ENCODE assay signal across 1 cellular context in the genomic region with DNA sequence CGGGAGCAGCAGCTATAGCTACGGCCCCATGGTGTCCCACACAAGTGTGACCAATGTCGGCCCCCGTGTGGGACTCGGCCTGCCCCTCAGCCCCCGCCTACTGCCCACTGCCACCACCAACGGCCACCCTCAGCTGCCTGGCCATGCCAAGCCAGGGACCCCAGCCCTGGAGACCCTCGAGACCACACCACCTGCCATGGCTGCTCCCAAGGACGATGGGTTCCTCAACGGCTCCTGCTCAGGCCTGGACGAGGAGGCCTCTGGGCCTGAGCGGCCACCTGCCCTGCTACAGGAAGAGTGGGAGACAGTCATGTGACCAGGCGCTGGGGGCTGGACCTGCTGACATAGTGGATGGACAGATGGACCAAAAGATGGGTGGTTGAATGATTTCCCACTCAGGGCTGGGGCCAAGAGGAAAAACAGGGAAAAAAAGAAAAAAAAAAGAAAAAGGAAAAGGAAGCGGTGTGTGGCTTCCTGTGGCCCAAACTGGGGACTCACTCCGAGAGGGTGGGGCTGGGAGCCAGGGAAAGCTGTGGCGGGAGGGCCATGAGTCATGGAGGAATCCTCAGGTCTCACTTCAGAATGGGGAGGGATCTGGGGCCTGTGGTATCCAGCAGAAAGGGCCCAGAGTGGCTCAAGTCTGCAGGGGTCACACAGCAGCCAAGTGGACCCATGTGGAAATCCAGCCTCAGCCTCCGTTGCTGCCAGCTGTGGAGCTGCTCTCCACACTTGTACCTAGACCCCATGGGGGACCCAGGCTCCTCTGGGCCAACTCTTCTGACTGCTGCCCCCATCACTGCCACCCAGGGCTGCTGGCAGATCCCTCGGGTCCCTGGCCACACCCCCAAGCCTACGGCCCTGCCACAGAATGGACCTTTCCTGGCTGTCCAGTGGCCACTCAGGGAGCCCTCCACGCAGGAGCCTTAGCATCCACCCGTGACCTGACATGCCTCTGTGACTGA.
TF ChIP-seq lines count a peak whose summit lies in the region.

No MANE protein-coding gene starts in this region.

TF ChIP-seq in HEK293, 187 proteins besides CTCF, POLR2A, EP300 and RAD21 (continued from another document):
- no peak for TF ChIP-seq ZNF292 (tag by site-specific recombination; IDR thresholded peaks at IDR 0.05; ENCODE audit: borderline replicate concordance, low read depth)
